11 cellular contexts compared by ENCODE assay signal in the genomic region with DNA sequence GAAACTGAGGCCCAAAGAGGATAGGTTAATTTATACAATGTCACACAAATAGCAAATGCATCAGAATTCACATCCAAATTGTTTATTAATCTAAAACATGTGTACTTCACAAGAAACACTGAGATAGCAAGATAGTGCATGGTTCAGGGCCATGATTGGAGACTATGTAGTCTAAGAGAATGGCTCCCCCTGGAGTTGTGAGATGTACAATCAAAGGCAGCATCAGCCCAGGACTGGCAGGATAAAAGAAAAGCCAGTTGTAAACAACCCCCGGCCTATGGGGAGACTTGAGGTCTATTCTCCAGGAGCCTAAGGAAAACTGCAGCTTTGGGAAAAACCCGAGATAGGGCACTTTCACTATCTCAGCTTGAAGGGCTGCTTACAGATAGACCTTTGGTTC.
A peak's percentile ranks its signal among the peaks of the same experiment; 100 is the strongest.
DNase-seq lines count a peak whose midpoint lies in the region; ATAC-seq and TF ChIP-seq lines count a peak whose summit lies in the region.
"Had no signal": no experiment of that assay in that cellular context is flagged by ENCODE, and none has a peak within 500 bp of the region (broad histone marks: within the 10 kb centered on the region; RNA-seq: fewer than 3 reads in every experiment).

No MANE protein-coding gene starts in this region.

- no peaks in the 10 kb centered on the region for H3K4me1 Mint-ChIP-seq in CD8-positive, alpha-beta T cell (ENCODE audit: low read depth)

- no peak overlapping the region for H3K27ac ChIP-seq in CD8-positive, alpha-beta T cell (ENCODE audit: low read depth, low read length)

- CTCF ChIA-PET in BJ (lab: Yijun Ruan, JAX): no interaction called here
- CTCF ChIA-PET in CD8-positive, alpha-beta T cell (lab: Charles Lee): no interaction called here

- no peak overlapping the region for H3K4me3 Mint-ChIP-seq in CD8-positive, alpha-beta T cell

- no peaks in the 10 kb centered on the region for H3K9me3 ChIP-seq in CD8-positive, alpha-beta T cell (ENCODE audit: low read length)

- DNase-seq in BJ (ENCODE audit: low read depth) (no peak), OCI-M1 (lab: John Stamatoyannopoulos, UW) (peak; percentile 13), fibroblast of mammary gland (ENCODE audit: low read depth) (peak; percentile 30), GM13976 (ENCODE audit: low spot score) (no peak), NCI-H2171 (lab: John Stamatoyannopoulos, UW) (no peak)
- DNase-seq in stimulated activated naive CD8-positive, alpha-beta T cell treated with anti-CD3 and anti-CD28 coated beads, Interleukin-15, Interleukin-2, amounts not matched to agents 100 U/mL and 50 U/mL, for 24 hours: no peak
- DNase-seq in CD8-positive, alpha-beta T cell: no peak
- DNase-seq: activated naive CD4-positive, alpha-beta T cell; C1 segment of cervical spinal cord; NCI-H146 had no signal

- POLR2A ChIA-PET in BJ (lab: Charles Lee): no interaction called here
- POLR2A ChIA-PET in CD8-positive, alpha-beta T cell (lab: Charles Lee): no interaction called here

- no peaks in the 10 kb centered on the region for H3K27me3 ChIP-seq in BJ (ENCODE audit: control insufficient read depth, insufficient read depth, low read length)
- H3K27me3 ChIP-seq in CD8-positive, alpha-beta T cell (ENCODE audit: insufficient read depth, low read length): no peaks in the 10 kb centered on the region

- H3K27ac Mint-ChIP-seq in CD8-positive, alpha-beta T cell: no peak overlapping the region

- intact Hi-C loops in CD8-positive, alpha-beta T cell (cut with DNase I, micrococcal nuclease): no loop called here

- H3K4me1 ChIP-seq in CD8-positive, alpha-beta T cell (ENCODE audit: insufficient read depth, low read length): no peaks in the 10 kb centered on the region

- no peaks in the 10 kb centered on the region for H3K36me3 Mint-ChIP-seq in CD8-positive, alpha-beta T cell

- in situ Hi-C loops in GM13976 (cut with MboI; ENCODE audit: low sequenced_read_pairs, unreplicated experiment): loop anchor here (25.0 kb wide), 1 partner anchor 1198 kb away; no protein-coding TSS in a partner anchor

- H3K36me3 ChIP-seq in BJ (ENCODE audit: control insufficient read depth, insufficient read depth, low read length): no peaks in the 10 kb centered on the region
- H3K36me3 ChIP-seq in CD8-positive, alpha-beta T cell (ENCODE audit: insufficient read depth, low read length): no peaks in the 10 kb centered on the region

- no peaks in the 10 kb centered on the region for H3K9me3 Mint-ChIP-seq in CD8-positive, alpha-beta T cell

- H3K4me3 ChIP-seq in BJ (ENCODE audit: low read depth, low read length) (no peak overlapping the region), fibroblast of mammary gland (ENCODE audit: control insufficient read depth, low read depth, low read length) (no peak overlapping the region)
- no peak overlapping the region for H3K4me3 ChIP-seq in CD8-positive, alpha-beta T cell (ENCODE audit: low read depth, low read length)

- peak; percentile 36; the same call in 1 of the 2 replicates for TF ChIP-seq CTCF in BJ (IDR thresholded peaks at IDR 0.05; ENCODE audit: insufficient read depth, low read depth, low read length)
- 0 out of 2 replicates have a peak, but pooled peaks have one; percentile 5 for TF ChIP-seq CTCF in GM12874 (IDR thresholded peaks at IDR 0.05; ENCODE audit: insufficient read depth, low read depth, low read length)
- peak; percentile 27 for TF ChIP-seq CTCF in fibroblast of mammary gland (conservative IDR thresholded peaks at IDR 0.05; ENCODE audit: control insufficient read depth, insufficient read depth, low read depth, low read length)
- TF ChIP-seq CTCF in GM13976 (IDR thresholded peaks at IDR 0.05; ENCODE audit: borderline replicate concordance, control extremely low read depth, extremely low read depth, insufficient read depth, missing control alignments): no peak
- no peak for TF ChIP-seq CTCF in CD8-positive, alpha-beta T cell (IDR thresholded peaks at IDR 0.05)

- ATAC-seq in stimulated activated naive CD8-positive, alpha-beta T cell treated with anti-CD3 and anti-CD28 coated beads, Interleukin-15, Interleukin-2, amounts not matched to agents 100 U/mL and 50 U/mL, for 24 hours: no peak
- no peak for ATAC-seq in CD8-positive, alpha-beta T cell

- H3K27me3 Mint-ChIP-seq in CD8-positive, alpha-beta T cell (ENCODE audit: low read depth): peaks cover 13% of the 10 kb centered on the region

Comparison
In these comparisons a context has a peak if more than half of its experiments do, and no peak if none do; other contexts are left out.
1. DNase-seq: peak in OCI-M1 (single experiment) and fibroblast of mammary gland (single experiment); none in BJ (single experiment), stimulated activated naive CD8-positive, alpha-beta T cell treated with anti-CD3 and anti-CD28 coated beads, Interleukin-15, Interleukin-2, amounts not matched to agents 100 U/mL and 50 U/mL, for 24 hours (single experiment), GM13976 (single experiment), CD8-positive, alpha-beta T cell (0 of 7) and NCI-H2171 (single experiment).
2. CTCF ChIP-seq: peak in BJ (single experiment), GM12874 (single experiment) and fibroblast of mammary gland (single experiment); none in GM13976 (single experiment) and CD8-positive, alpha-beta T cell (single experiment).